Comparison of ENCODE assay signal across 8 cellular contexts in genomic region chr10:68561804-68562649, GRCh38. TPM values are rescaled to one million over a fixed set of nuclear protein-coding genes. Genes with fewer than 3 reads are reported as not detected.
A peak's percentile ranks its signal among the peaks of the same experiment; 100 is the strongest.
DNase-seq lines count a peak whose midpoint lies in the region; ATAC-seq and TF ChIP-seq lines count a peak whose summit lies in the region.

No MANE protein-coding gene starts in this region.

- H3K79me2 ChIP-seq in MM.1S (ENCODE audit: low read length), result peaks cover 65% of the 10 kb centered on the region

- intact Hi-C loops in colonic mucosa (cut with DNase I), result no loop called here
- intact Hi-C loops in naive thymus-derived CD4-positive, alpha-beta T cell (cut with micrococcal nuclease), result no loop called here

- H3K4me2 ChIP-seq in MM.1S (ENCODE audit: low read depth, low read length), result peak overlapping the region; percentile 80; the same call in 1 of the 2 replicates

- TF ChIP-seq CTCF in MM.1S (IDR thresholded peaks at IDR 0.05; ENCODE audit: low read length), result no peak
- TF ChIP-seq CTCF in colonic mucosa (IDR thresholded peaks at IDR 0.05), result no peak

- no peak for TF ChIP-seq POLR2A in GM18505 (IDR thresholded peaks at IDR 0.05; ENCODE audit: borderline replicate concordance, extremely low read depth, insufficient read depth, insufficient read length)

- H3K4me1 Mint-ChIP-seq in CD4-positive, CD25-positive, alpha-beta regulatory T cell, result peaks cover 0 to 31% (median 25%) of the 10 kb centered on the region in 4 donors
- H3K4me1 Mint-ChIP-seq in naive thymus-derived CD4-positive, alpha-beta T cell, result peaks cover 16 to 33% (median 25%) of the 10 kb centered on the region in 7 donors

- CTCF ChIA-PET in naive thymus-derived CD4-positive, alpha-beta T cell (lab: Charles Lee), result no interaction called here

- H3F3A ChIP-seq in MM.1S (ENCODE audit: insufficient read depth, low read length), result peaks cover 13% of the 10 kb centered on the region; the same call in 1 of the 2 replicates

- DNase-seq in CD4-positive, CD25-positive, alpha-beta regulatory T cell, result no peak
- DNase-seq in MM.1S, result no peak
- no peak for DNase-seq in colonic mucosa
- DNase-seq in naive thymus-derived CD4-positive, alpha-beta T cell, result no peak
- DNase-seq in germinal center (ENCODE audit: low spot score), result no peak

- H3K9me3 Mint-ChIP-seq in CD4-positive, CD25-positive, alpha-beta regulatory T cell, result peaks cover 0 to 7% (median 0%) of the 10 kb centered on the region in 7 donors
- peaks cover 0 to 3% (median 0%) of the 10 kb centered on the region in 11 donors for H3K9me3 Mint-ChIP-seq in naive thymus-derived CD4-positive, alpha-beta T cell

- H4K20me1 ChIP-seq in MM.1S (ENCODE audit: insufficient read depth, low read length), result no peaks in the 10 kb centered on the region

- peak overlapping the region; percentile 47 to 75 (median 58) for H3K4me3 Mint-ChIP-seq in CD4-positive, CD25-positive, alpha-beta regulatory T cell
- H3K4me3 Mint-ChIP-seq in naive thymus-derived CD4-positive, alpha-beta T cell, result peak overlapping the region; percentile 51 to 84 (median 70)

- H3K27ac Mint-ChIP-seq in CD4-positive, CD25-positive, alpha-beta regulatory T cell, result no peak overlapping the region
- H3K27ac Mint-ChIP-seq in naive thymus-derived CD4-positive, alpha-beta T cell, result peak overlapping the region in 1 of 9 donors; percentile 54

- peak overlapping the region; percentile 43 for H3K4me3 ChIP-seq in CD4-positive, CD25-positive, alpha-beta regulatory T cell (ENCODE audit: low read depth, low read length)
- H3K4me3 ChIP-seq in MM.1S (ENCODE audit: low read length) (peak overlapping the region; percentile 29), colonic mucosa (peak overlapping the region; percentile 68)
- H3K4me3 ChIP-seq in naive thymus-derived CD4-positive, alpha-beta T cell (ENCODE audit: low read length), result no peak overlapping the region

- no peaks in the 10 kb centered on the region for H3K9me3 ChIP-seq in CD4-positive, CD25-positive, alpha-beta regulatory T cell (ENCODE audit: control insufficient read depth in 2 of 2, low read length in 2 of 2)
- H3K9me3 ChIP-seq in MM.1S (replicated peaks; ENCODE audit: insufficient read depth, low read length) (no peaks in the 10 kb centered on the region), colonic mucosa (no peaks in the 10 kb centered on the region)
- H3K9me3 ChIP-seq in naive thymus-derived CD4-positive, alpha-beta T cell (ENCODE audit: control insufficient read depth in 2 of 3, low read length in 3 of 3), result no peaks in the 10 kb centered on the region

- H3K9me2 ChIP-seq in MM.1S (replicated peaks; ENCODE audit: insufficient read depth, low read length), result no peaks in the 10 kb centered on the region

- POLR2A ChIA-PET in naive thymus-derived CD4-positive, alpha-beta T cell (lab: Charles Lee), result no interaction called here

- H3K4me1 ChIP-seq in CD4-positive, CD25-positive, alpha-beta regulatory T cell (ENCODE audit: control insufficient read depth, insufficient read depth, low read length, poor library complexity, severe bottlenecking), result peaks cover 24% of the 10 kb centered on the region
- peaks cover 34% of the 10 kb centered on the region for H3K4me1 ChIP-seq in MM.1S (ENCODE audit: low read length)
- H3K4me1 ChIP-seq in colonic mucosa, result no peaks in the 10 kb centered on the region
- peaks cover 5 to 14% of the 10 kb centered on the region in 2 donors for H3K4me1 ChIP-seq in naive thymus-derived CD4-positive, alpha-beta T cell (ENCODE audit: control insufficient read depth in 2 of 2, insufficient read depth in 2 of 2, low read length in 2 of 2)

- H3K27me3 ChIP-seq in CD4-positive, CD25-positive, alpha-beta regulatory T cell (ENCODE audit: control insufficient read depth, insufficient read depth, low read length), result peaks cover 21% of the 10 kb centered on the region
- H3K27me3 ChIP-seq in MM.1S (replicated peaks; ENCODE audit: insufficient read depth, low read length) (no peaks in the 10 kb centered on the region), colonic mucosa (peaks cover 12% of the 10 kb centered on the region)
- H3K27me3 ChIP-seq in naive thymus-derived CD4-positive, alpha-beta T cell (ENCODE audit: control insufficient read depth in 2 of 2, insufficient read depth in 2 of 2, low read length in 2 of 2), result peaks cover 4 to 14% of the 10 kb centered on the region in 2 donors

- no peak overlapping the region for H2AFZ ChIP-seq in MM.1S (ENCODE audit: low read length)

- H3K9ac ChIP-seq in MM.1S (ENCODE audit: low read length) (no peak overlapping the region), colonic mucosa (ENCODE audit: low read depth in 2 of 2, low read length in 2 of 2) (no peak overlapping the region)

- peaks cover 3% of the 10 kb centered on the region for H3K36me3 Mint-ChIP-seq in CD4-positive, CD25-positive, alpha-beta regulatory T cell
- peaks cover 0 to 5% (median 0%) of the 10 kb centered on the region in 5 donors for H3K36me3 Mint-ChIP-seq in naive thymus-derived CD4-positive, alpha-beta T cell

- H3K27me3 Mint-ChIP-seq in CD4-positive, CD25-positive, alpha-beta regulatory T cell, result peaks cover 84% of the 10 kb centered on the region
- peaks cover 52 to 77% (median 71%) of the 10 kb centered on the region in 5 donors for H3K27me3 Mint-ChIP-seq in naive thymus-derived CD4-positive, alpha-beta T cell

- H3K36me3 ChIP-seq in CD4-positive, CD25-positive, alpha-beta regulatory T cell (ENCODE audit: control insufficient read depth, insufficient read depth, low read length), result no peaks in the 10 kb centered on the region
- H3K36me3 ChIP-seq in MM.1S (replicated peaks; ENCODE audit: insufficient read depth, low read length) (no peaks in the 10 kb centered on the region), colonic mucosa (no peaks in the 10 kb centered on the region)
- peaks cover 0 to 2% (median 0%) of the 10 kb centered on the region in 3 experiments for H3K36me3 ChIP-seq in naive thymus-derived CD4-positive, alpha-beta T cell (ENCODE audit: control insufficient read depth in 2 of 3, insufficient read depth in 3 of 3, low read length in 3 of 3)

- H3K27ac ChIP-seq in CD4-positive, CD25-positive, alpha-beta regulatory T cell (ENCODE audit: insufficient read depth, low read length, poor library complexity, severe bottlenecking), result no peak overlapping the region
- H3K27ac ChIP-seq in MM.1S (ENCODE audit: low read length), result no peak overlapping the region
- no peak overlapping the region for H3K27ac ChIP-seq in colonic mucosa
- no peak overlapping the region for H3K27ac ChIP-seq in naive thymus-derived CD4-positive, alpha-beta T cell (ENCODE audit: low read depth, low read length)

- no peak for ATAC-seq in CD4-positive, CD25-positive, alpha-beta regulatory T cell (ENCODE audit: low read depth in 2 of 2)
- no peak for ATAC-seq in naive thymus-derived CD4-positive, alpha-beta T cell
- ATAC-seq in GM18505 (IDR thresholded peaks at IDR 0.05; ENCODE audit: unreplicated experiment) (no peak), GM18498 (IDR thresholded peaks at IDR 0.05; ENCODE audit: unreplicated experiment) (no peak), HG03354 (IDR thresholded peaks at IDR 0.05; ENCODE audit: poor library complexity, severe bottlenecking, unreplicated experiment) (no peak)

RNA-seq across cellular contexts. Expression of gene TET1, which starts 1.9 kb away (rescaled TPM):
- 4.3 TPM for total RNA-seq in CD4-positive, CD25-positive, alpha-beta regulatory T cell
- 1 to 10 TPM in 3 of 4 donors, under 1 TPM in 1; 0.95 to 1.9 (median 1.5) TPM for polyA plus RNA-seq in CD4-positive, CD25-positive, alpha-beta regulatory T cell
- total RNA-seq in colonic mucosa, result 1 to 10 TPM in 1 of 2 donors, under 1 TPM in 1; 0.57 to 1.1 TPM
- total RNA-seq in naive thymus-derived CD4-positive, alpha-beta T cell, result 1 to 10 TPM; 2.5 to 3.0 (median 2.9) TPM
- 1 to 10 TPM; 1.4 to 1.6 TPM for polyA plus RNA-seq in naive thymus-derived CD4-positive, alpha-beta T cell

RNA-seq across cellular contexts. Expression of gene SLC25A16, which starts 34.7 kb away (rescaled TPM):
- 34.7 TPM for total RNA-seq in CD4-positive, CD25-positive, alpha-beta regulatory T cell
- 1 to 10 TPM; 7.4 to 9.6 (median 8.6) TPM for polyA plus RNA-seq in CD4-positive, CD25-positive, alpha-beta regulatory T cell
- total RNA-seq in colonic mucosa, result 10 to 100 TPM; 18.7 to 19.7 TPM
- 10 to 100 TPM; 19.1 to 28.3 (median 26.5) TPM for total RNA-seq in naive thymus-derived CD4-positive, alpha-beta T cell
- polyA plus RNA-seq in naive thymus-derived CD4-positive, alpha-beta T cell, result 1 to 10 TPM; 3.5 to 6.9 TPM
